ENCODE assay signal across 8 cellular contexts in genomic region chr6:145815875-145816274, GRCh38. TPM values are rescaled to one million over a fixed set of nuclear protein-coding genes. Genes with fewer than 3 reads are reported as not detected.
DNase-seq lines count a peak whose midpoint lies in the region; ATAC-seq and TF ChIP-seq lines count a peak whose summit lies in the region.

No MANE protein-coding gene starts in this region.

- no peak overlapping the region for H2BK120ac ChIP-seq in neuronal stem cell (ENCODE audit: low read depth, low read length)

- H2BK5ac ChIP-seq in neuronal stem cell (ENCODE audit: low read length) = no peak overlapping the region

- H3K9me3 ChIP-seq in endocrine pancreas (ENCODE audit: control insufficient read depth, low read length) (no peaks in the 10 kb centered on the region), neuronal stem cell (replicated peaks in 1 of 2; ENCODE audit: control insufficient read depth in 2 of 2, insufficient read depth in 1 of 2, low read depth in 1 of 2, low read length in 2 of 2) (no peaks in the 10 kb centered on the region)

- peak overlapping the region; percentile 44 for H3K9ac ChIP-seq in endocrine pancreas (ENCODE audit: control insufficient read depth, insufficient read depth, low read length)
- no peak overlapping the region for H3K9ac ChIP-seq in neuronal stem cell (ENCODE audit: low read depth, low read length, poor library complexity)

- WGBS in neuronal stem cell (ENCODE audit: extremely low coverage in 2 of 2, insufficient read length in 2 of 2, insufficient replicate concordance in 1 of 2), 2 donors = no CpG with 5 or more reads among the region's 2 CpGs

- no peaks in the 10 kb centered on the region for H3K27me3 ChIP-seq in endocrine pancreas (ENCODE audit: control insufficient read depth, insufficient read depth, low read length)
- no peaks in the 10 kb centered on the region for H3K27me3 ChIP-seq in neuronal stem cell (ENCODE audit: control insufficient read depth in 3 of 3, insufficient read depth in 3 of 3, low read depth in 1 of 3, low read length in 3 of 3)

- H3K4me1 ChIP-seq in endocrine pancreas (ENCODE audit: control insufficient read depth, insufficient read depth, low read length) (peaks cover 29% of the 10 kb centered on the region), neuronal stem cell (ENCODE audit: control insufficient read depth in 2 of 2, insufficient read depth in 1 of 2, low read depth in 1 of 2, low read length in 2 of 2) (peaks cover 4 to 17% of the 10 kb centered on the region in 2 donors)

- no peak overlapping the region for H2AK5ac ChIP-seq in neuronal stem cell (ENCODE audit: low read depth, low read length)

- ATAC-seq in GM18858 (IDR thresholded peaks at IDR 0.05; ENCODE audit: unreplicated experiment) (no peak), HG02885 (IDR thresholded peaks at IDR 0.05; ENCODE audit: poor library complexity, unreplicated experiment) (no peak)

- no peak overlapping the region for H3K18ac ChIP-seq in neuronal stem cell (ENCODE audit: low read length)

- peak overlapping the region; percentile 89 for H2AFZ ChIP-seq in neuronal stem cell (ENCODE audit: low read length)

- H3K4ac ChIP-seq in neuronal stem cell (ENCODE audit: low read length) = no peak overlapping the region

- H3K79me1 ChIP-seq in neuronal stem cell (ENCODE audit: low read depth, low read length) = no peaks in the 10 kb centered on the region

- H3K14ac ChIP-seq in neuronal stem cell (ENCODE audit: low read length) = no peak overlapping the region

- peak overlapping the region; percentile 65 for H3K4me3 ChIP-seq in GM12875 (ENCODE audit: low read depth, low read length)
- H3K4me3 ChIP-seq in endocrine pancreas (ENCODE audit: control insufficient read depth, insufficient read depth, low read length) = peak overlapping the region; percentile 54
- peak overlapping the region in 1 of 2 donors; percentile 83 for H3K4me3 ChIP-seq in neuronal stem cell (ENCODE audit: low read length in 2 of 2)

- H2BK12ac ChIP-seq in neuronal stem cell (ENCODE audit: low read length) = no peak overlapping the region

- H3K36me3 ChIP-seq in endocrine pancreas (ENCODE audit: control insufficient read depth, insufficient read depth, low read length) (no peaks in the 10 kb centered on the region), neuronal stem cell (replicated peaks in 1 of 2; ENCODE audit: control insufficient read depth in 2 of 2, insufficient read depth in 2 of 2, low read length in 2 of 2) (no peaks in the 10 kb centered on the region)

- H3K27ac ChIP-seq in neuronal stem cell (replicated peaks; ENCODE audit: low read length) = no peak overlapping the region

- H4K8ac ChIP-seq in neuronal stem cell (ENCODE audit: low read depth, low read length) = no peak overlapping the region

- H3K23ac ChIP-seq in neuronal stem cell (ENCODE audit: low read depth, low read length, poor library complexity) = no peak overlapping the region

- no peak overlapping the region for H4K91ac ChIP-seq in neuronal stem cell (ENCODE audit: low read depth, low read length, poor library complexity)

- DNase-seq in NCI-H69 (lab: John Stamatoyannopoulos, UW) = peak; percentile 17
- DNase-seq in neuronal stem cell (ENCODE audit: low spot score) = no peak
- no peak for DNase-seq in KG1 (lab: John Stamatoyannopoulos, UW)
- DNase-seq in T1000 (lab: John Stamatoyannopoulos, UW) = no peak

- TF ChIP-seq CTCF in GM12875 (IDR thresholded peaks at IDR 0.05; ENCODE audit: borderline replicate concordance, insufficient read depth, low read depth, low read length) = no peak

- peak overlapping the region; percentile 21 for H3K4me2 ChIP-seq in neuronal stem cell (ENCODE audit: insufficient read depth, low read length, poor library complexity, severe bottlenecking)

- no peak overlapping the region for H2BK15ac ChIP-seq in neuronal stem cell (ENCODE audit: low read length)

RNA-seq across cellular contexts. Expression of gene FBXO30, which starts 1.3 kb away (rescaled TPM):
- 8.7 TPM for polyA plus RNA-seq in neuronal stem cell (2013, experiment 1 of 2)
- 9.1 TPM for polyA plus RNA-seq in neuronal stem cell (2013, experiment 2 of 2)
